8 cellular contexts compared by ENCODE assay signal in genomic region chr16:27204232-27204915, GRCh38. TPM values are rescaled to one million over a fixed set of nuclear protein-coding genes. Genes with fewer than 3 reads are reported as not detected.
A peak's percentile ranks its signal among the peaks of the same experiment; 100 is the strongest.
DNase-seq lines count a peak whose midpoint lies in the region; ATAC-seq and TF ChIP-seq lines count a peak whose summit lies in the region.

No MANE protein-coding gene starts in this region.

- peaks cover 13% of the 10 kb centered on the region for H3F3A ChIP-seq in neural progenitor cell (ENCODE audit: low read depth)

- H3K4me2 ChIP-seq in neural progenitor cell, result peak overlapping the region; percentile 86

- peak overlapping the region; percentile 76 for H3K9ac ChIP-seq in neural progenitor cell

- ATAC-seq in GM21723 (IDR thresholded peaks at IDR 0.05; ENCODE audit: unreplicated experiment), result no peak
- no peak for ATAC-seq in GM19467 (IDR thresholded peaks at IDR 0.05; ENCODE audit: unreplicated experiment)

- TF ChIP-seq CTCF in epithelial cell of esophagus (IDR thresholded peaks at IDR 0.05; ENCODE audit: insufficient read depth, low read depth, low read length, missing control alignments) (no peak), neural progenitor cell (IDR thresholded peaks at IDR 0.05) (no peak)

- H3K4me1 Mint-ChIP-seq in neural progenitor cell, result peaks cover 22% of the 10 kb centered on the region

- H3K9me3 Mint-ChIP-seq in neural progenitor cell, result no peaks in the 10 kb centered on the region

- peak overlapping the region; percentile 99 for H3K27ac Mint-ChIP-seq in neural progenitor cell

- no peaks in the 10 kb centered on the region for H3K36me3 Mint-ChIP-seq in neural progenitor cell

- peaks cover 16% of the 10 kb centered on the region for H3K79me2 ChIP-seq in neural progenitor cell (ENCODE audit: low read depth)

- H3K27me3 Mint-ChIP-seq in neural progenitor cell (ENCODE audit: insufficient read depth, low read depth), result peaks cover 7% of the 10 kb centered on the region

- no peaks in the 10 kb centered on the region for H4K20me1 ChIP-seq in neural progenitor cell (ENCODE audit: low read depth)

- peak overlapping the region; percentile 90 for H2AFZ ChIP-seq in neural progenitor cell (replicated peaks)

- peak overlapping the region; percentile 91 for H3K4me3 ChIP-seq in epithelial cell of esophagus (ENCODE audit: low read length)
- H3K4me3 ChIP-seq in neural progenitor cell, result peak overlapping the region; percentile 70

- peak overlapping the region; percentile 96 for H3K4me3 Mint-ChIP-seq in neural progenitor cell

- peak overlapping the region; percentile 72 for H3K27ac ChIP-seq in neural progenitor cell

- no peaks in the 10 kb centered on the region for H3K9me3 ChIP-seq in neural progenitor cell (ENCODE audit: low read depth)

- peaks cover 12% of the 10 kb centered on the region for H3K4me1 ChIP-seq in neural progenitor cell

- H3K27me3 ChIP-seq in neural progenitor cell, result no peaks in the 10 kb centered on the region

- H3K36me3 ChIP-seq in neural progenitor cell, result no peaks in the 10 kb centered on the region

- peak; percentile 70 for DNase-seq in NCI-H82 (lab: John Stamatoyannopoulos, UW)
- no peak for DNase-seq in NCI-H82 treated with DMSO at 0.1 percent for 48 hours (lab: John Stamatoyannopoulos, UW; ENCODE audit: unreplicated experiment)
- DNase-seq in RPMI8226, result peak; percentile 90
- no peak for DNase-seq in epithelial cell of esophagus (ENCODE audit: low read depth)
- no peak for DNase-seq in neural progenitor cell (ENCODE audit: low spot score)
- no peak for DNase-seq in OCI-M2 (lab: John Stamatoyannopoulos, UW; ENCODE audit: unreplicated experiment)

RNA-seq across cellular contexts. Expression of gene KDM8, which starts 1.0 kb away (rescaled TPM):
- 6.5 and 11.9 TPM in 2 replicates for total RNA-seq in neural progenitor cell (ENCODE audit: low replicate concordance)

Comparison
In these comparisons a context has a peak if more than half of its experiments do, and no peak if none do; other contexts are left out.
1. DNase-seq: peak in NCI-H82 (single experiment) and RPMI8226 (single experiment); none in NCI-H82 treated with DMSO at 0.1 percent for 48 hours (single experiment), epithelial cell of esophagus (single experiment), neural progenitor cell (single experiment) and OCI-M2 (single experiment).